In genomic region chr3:108134555-108134880, GRCh38 we compare ENCODE assay signal across 10 cellular contexts. TPM values are rescaled to one million over a fixed set of nuclear protein-coding genes. Genes with fewer than 3 reads are reported as not detected.
DNase-seq lines count a peak whose midpoint lies in the region; ATAC-seq and TF ChIP-seq lines count a peak whose summit lies in the region.
"Had no signal": no experiment of that assay in that cellular context is flagged by ENCODE, and none has a peak within 500 bp of the region (broad histone marks: within the 10 kb centered on the region; RNA-seq: fewer than 3 reads in every experiment).

No MANE protein-coding gene starts in this region.

- ATAC-seq in GM18520 (IDR thresholded peaks at IDR 0.05; ENCODE audit: unreplicated experiment) (peak; percentile 15), GM21576 (IDR thresholded peaks at IDR 0.05; ENCODE audit: unreplicated experiment) (peak; percentile 47), HG03558 (IDR thresholded peaks at IDR 0.05; ENCODE audit: extremely low read depth, unreplicated experiment) (peak; percentile 27), WTC11 (no peak)

- CTCF ChIA-PET in WTC11 (lab: Charles Lee) = no interaction called here

- POLR2A ChIA-PET in WTC11 (lab: Charles Lee) = no interaction called here

- H3K27ac Mint-ChIP-seq in WTC11 = no peak overlapping the region

- DNase-seq in erythroblast (lab: John Stamatoyannopoulos, UW) (no peak), WTC11 (ENCODE audit: low spot score) (no peak), NCI-H1105 treated with DMSO at 0.1 percent for 48 hours (lab: John Stamatoyannopoulos, UW) (no peak), cerebellum (ENCODE audit: low spot score) (no peak), NCI-H446 treated with DMSO at 0.1 percent for 48 hours (lab: John Stamatoyannopoulos, UW) (no peak)
- DNase-seq: activated CD4-positive, alpha-beta T cell treated with anti-CD3 and anti-CD28 coated beads for 4 hours; NCI-H524 had no signal

- H3K27me3 Mint-ChIP-seq in WTC11 (ENCODE audit: low read depth) = no peaks in the 10 kb centered on the region

- H3K9me3 Mint-ChIP-seq in WTC11 = peaks cover 11% of the 10 kb centered on the region

- no peak for TF ChIP-seq CTCF in WTC11 (IDR thresholded peaks at IDR 0.05)

- no peak overlapping the region for H3K4me3 Mint-ChIP-seq in WTC11

- peak; percentile 22 for TF ChIP-seq POLR2A in erythroblast (IDR thresholded peaks at IDR 0.05; ENCODE audit: low read length)

- H3K36me3 Mint-ChIP-seq in WTC11 = no peaks in the 10 kb centered on the region

- peaks cover 9% of the 10 kb centered on the region for H3K4me1 Mint-ChIP-seq in WTC11

TF ChIP-seq in WTC11, 78 proteins besides CTCF, POLR2A, EP300 and RAD21:
- TF ChIP-seq PRRX2 (CRISPR knock-in tag; IDR thresholded peaks at IDR 0.05) (no peak), ZBTB43 (CRISPR knock-in tag; IDR thresholded peaks at IDR 0.05) (no peak), HMGA2 (CRISPR knock-in tag; IDR thresholded peaks at IDR 0.05) (no peak), OVOL2 (CRISPR knock-in tag; IDR thresholded peaks at IDR 0.05; ENCODE audit: borderline replicate concordance) (no peak), SP1 (CRISPR knock-in tag; conservative IDR thresholded peaks at IDR 0.05) (no peak), HMGXB4 (CRISPR knock-in tag; IDR thresholded peaks at IDR 0.05) (no peak), GABPB1 (CRISPR knock-in tag; IDR thresholded peaks at IDR 0.05) (no peak), NFE2L1 (CRISPR knock-in tag; IDR thresholded peaks at IDR 0.05) (no peak)
- TF ChIP-seq, protein P1, sequence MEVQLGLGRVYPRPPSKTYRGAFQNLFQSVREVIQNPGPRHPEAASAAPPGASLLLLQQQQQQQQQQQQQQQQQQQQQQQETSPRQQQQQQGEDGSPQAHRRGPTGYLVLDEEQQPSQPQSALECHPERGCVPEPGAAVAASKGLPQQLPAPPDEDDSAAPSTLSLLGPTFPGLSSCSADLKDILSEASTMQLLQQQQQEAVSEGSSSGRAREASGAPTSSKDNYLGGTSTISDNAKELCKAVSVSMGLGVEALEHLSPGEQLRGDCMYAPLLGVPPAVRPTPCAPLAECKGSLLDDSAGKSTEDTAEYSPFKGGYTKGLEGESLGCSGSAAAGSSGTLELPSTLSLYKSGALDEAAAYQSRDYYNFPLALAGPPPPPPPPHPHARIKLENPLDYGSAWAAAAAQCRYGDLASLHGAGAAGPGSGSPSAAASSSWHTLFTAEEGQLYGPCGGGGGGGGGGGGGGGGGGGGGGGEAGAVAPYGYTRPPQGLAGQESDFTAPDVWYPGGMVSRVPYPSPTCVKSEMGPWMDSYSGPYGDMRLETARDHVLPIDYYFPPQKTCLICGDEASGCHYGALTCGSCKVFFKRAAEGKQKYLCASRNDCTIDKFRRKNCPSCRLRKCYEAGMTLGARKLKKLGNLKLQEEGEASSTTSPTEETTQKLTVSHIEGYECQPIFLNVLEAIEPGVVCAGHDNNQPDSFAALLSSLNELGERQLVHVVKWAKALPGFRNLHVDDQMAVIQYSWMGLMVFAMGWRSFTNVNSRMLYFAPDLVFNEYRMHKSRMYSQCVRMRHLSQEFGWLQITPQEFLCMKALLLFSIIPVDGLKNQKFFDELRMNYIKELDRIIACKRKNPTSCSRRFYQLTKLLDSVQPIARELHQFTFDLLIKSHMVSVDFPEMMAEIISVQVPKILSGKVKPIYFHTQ (CRISPR knock-in tag; IDR thresholded peaks at IDR 0.05) = no peak
- TF ChIP-seq, protein P2, sequence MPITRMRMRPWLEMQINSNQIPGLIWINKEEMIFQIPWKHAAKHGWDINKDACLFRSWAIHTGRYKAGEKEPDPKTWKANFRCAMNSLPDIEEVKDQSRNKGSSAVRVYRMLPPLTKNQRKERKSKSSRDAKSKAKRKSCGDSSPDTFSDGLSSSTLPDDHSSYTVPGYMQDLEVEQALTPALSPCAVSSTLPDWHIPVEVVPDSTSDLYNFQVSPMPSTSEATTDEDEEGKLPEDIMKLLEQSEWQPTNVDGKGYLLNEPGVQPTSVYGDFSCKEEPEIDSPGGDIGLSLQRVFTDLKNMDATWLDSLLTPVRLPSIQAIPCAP (CRISPR knock-in tag; IDR thresholded peaks at IDR 0.05) = no peak

RNA-seq across cellular contexts. Expression of gene CD47, which starts 43.7 kb away (rescaled TPM):
- 16.3 to 22.7 TPM (median 22.6 TPM) in 3 replicates for total RNA-seq in WTC11 (2021)
- 194 TPM for total RNA-seq in cerebellum
